Comparison of ENCODE assay signal across 28 cellular contexts in genomic region chr4:52966781-52967180, GRCh38.
"Had no signal": no experiment of that assay in that cellular context is flagged by ENCODE, and none has a peak within 500 bp of the region (broad histone marks: within the 10 kb centered on the region; RNA-seq: fewer than 3 reads in every experiment).

No MANE protein-coding gene starts in this region.

- H3K27ac Mint-ChIP-seq: memory B cell; natural killer cell; neural progenitor cell; stimulated activated memory B cell treated with anti-CD40 and anti-IgM and Interleukin-4, amounts not matched to agents 10 μg/mL and 1 μg/mL and 100 μg/mL, for 72 hours; type B pancreatic cell had no signal

- ATAC-seq: foreskin keratinocyte; gastroesophageal sphincter; heart left ventricle; left lobe of liver; natural killer cell; psoas muscle; right cardiac atrium; stimulated activated memory B cell treated with anti-CD40 and anti-IgM and Interleukin-4, amounts not matched to agents 10 μg/mL and 1 μg/mL and 100 μg/mL, for 72 hours; stimulated activated naive CD8-positive, alpha-beta T cell treated with anti-CD3 and anti-CD28 coated beads, Interleukin-15, Interleukin-2, amounts not matched to agents 100 U/mL and 50 U/mL, for 24 hours had no signal

- H3K27me3 ChIP-seq: esophagus muscularis mucosa, foreskin keratinocyte, gastroesophageal sphincter, heart left ventricle, hepatocyte, neural progenitor cell, ovary, sigmoid colon, spleen, testis, tibial artery had no signal

- H3K9me3 ChIP-seq: ovary, psoas muscle, sigmoid colon, testis had no signal

- H3K27ac ChIP-seq: coronary artery, esophagus muscularis mucosa, foreskin keratinocyte, gastroesophageal sphincter, heart left ventricle, hepatocyte, neural progenitor cell, ovary, psoas muscle, sigmoid colon, skin epidermis, spleen, testis, tibial artery had no signal

- DNase-seq: dermis blood vessel endothelial cell; effector memory CD4-positive, alpha-beta T cell; foreskin keratinocyte; heart left ventricle; kidney; natural killer cell; ovary; posterior cingulate gyrus; psoas muscle; right cardiac atrium; sigmoid colon; spleen; stimulated activated CD4-positive, alpha-beta T cell treated with anti-CD3 and anti-CD28 coated beads, Interleukin-4, amount 100 ng/mL, for 4 hours; stimulated activated naive CD8-positive, alpha-beta T cell treated with anti-CD3 and anti-CD28 coated beads, Interleukin-15, Interleukin-2, amounts not matched to agents 100 U/mL and 50 U/mL, for 24 hours; substantia nigra; testis; tibial artery had no signal

- H2AFZ ChIP-seq: hepatocyte, neural progenitor cell had no signal

- H3K36me3 Mint-ChIP-seq: natural killer cell, neural progenitor cell had no signal

- H3K9ac ChIP-seq: neural progenitor cell had no signal

- H3K4me1 ChIP-seq: neural progenitor cell, psoas muscle, tibial artery had no signal

- H3K4me3 ChIP-seq: coronary artery, esophagus muscularis mucosa, gastroesophageal sphincter, heart left ventricle, hepatocyte, lung, neural progenitor cell, ovary, psoas muscle, sigmoid colon, skin epidermis, spleen, testis, tibial artery had no signal

- H3K27me3 Mint-ChIP-seq: memory B cell; stimulated activated memory B cell treated with anti-CD40 and anti-IgM and Interleukin-4, amounts not matched to agents 10 μg/mL and 1 μg/mL and 100 μg/mL, for 72 hours; type B pancreatic cell had no signal

- H3K4me1 Mint-ChIP-seq: neural progenitor cell; stimulated activated memory B cell treated with anti-CD40 and anti-IgM and Interleukin-4, amounts not matched to agents 10 μg/mL and 1 μg/mL and 100 μg/mL, for 72 hours had no signal

- H3K4me3 Mint-ChIP-seq: memory B cell; natural killer cell; neural progenitor cell; stimulated activated memory B cell treated with anti-CD40 and anti-IgM and Interleukin-4, amounts not matched to agents 10 μg/mL and 1 μg/mL and 100 μg/mL, for 72 hours; type B pancreatic cell had no signal

- H3K36me3 ChIP-seq: esophagus muscularis mucosa, gastroesophageal sphincter, heart left ventricle, neural progenitor cell, ovary, sigmoid colon, spleen, tibial artery had no signal

- H3K79me2 ChIP-seq: hepatocyte had no signal

- H3K4me2 ChIP-seq: hepatocyte, neural progenitor cell had no signal
